8 cellular contexts compared by ENCODE assay signal in genomic region chr19:33796164-33797100, GRCh38. TPM values are rescaled to one million over a fixed set of nuclear protein-coding genes. Genes with fewer than 3 reads are reported as not detected.
DNase-seq lines count a peak whose midpoint lies in the region; ATAC-seq and TF ChIP-seq lines count a peak whose summit lies in the region.

Gene KCTD15 (plus strand): TSS chr19:33796870. CDS start chr19:33800455, 3,585 bp downstream.

- peak within 1 kb of the TSS; percentile 95 for H3K14ac ChIP-seq in neuronal stem cell (ENCODE audit: low read length)

- H3K27me3 Mint-ChIP-seq in activated naive CD4-positive, alpha-beta T cell treated with anti-CD3 and anti-CD28 coated beads, Interleukin-2, amount 10 ng/mL, durations not matched to agents 7 days and 5 days, result peaks cover 88% of the 10 kb centered on the region

- no peaks in the 10 kb centered on the region for H3K36me3 Mint-ChIP-seq in activated naive CD4-positive, alpha-beta T cell treated with anti-CD3 and anti-CD28 coated beads, Interleukin-2, amount 10 ng/mL, durations not matched to agents 7 days and 5 days

- H2AFZ ChIP-seq in neuronal stem cell (ENCODE audit: low read length), result peak within 1 kb of the TSS; percentile 91

- WGBS in gastroesophageal sphincter (ENCODE audit: low coverage in 1 of 2), 2 donors, result 0% methylated on average over 12 of the region's 125 CpGs; no CpG with 5 or more reads in 1 of the 2 donors
- no CpG with 5 or more reads among the region's 125 CpGs for WGBS in neuronal stem cell (ENCODE audit: extremely low coverage in 2 of 2, insufficient read length in 2 of 2, insufficient replicate concordance in 1 of 2), 2 donors

- CTCF ChIA-PET in activated naive CD4-positive, alpha-beta T cell treated with anti-CD3 and anti-CD28 coated beads, Interleukin-2, amount 10 ng/mL, durations not matched to agents 7 days and 5 days (lab: Charles Lee), result interaction anchor here (1.2 to 2.3 kb wide), 2 partner anchors 23 to 300 kb away, joined by 3 to 6 read pairs; no protein-coding TSS in a partner anchor

- H2BK15ac ChIP-seq in neuronal stem cell (ENCODE audit: low read length), result peak within 1 kb of the TSS; percentile 91

- TF ChIP-seq EP300 in gastroesophageal sphincter (IDR thresholded peaks at IDR 0.05), result no peak

- no peak for TF ChIP-seq CTCF in gastroesophageal sphincter (IDR thresholded peaks at IDR 0.05)

- H3K27ac Mint-ChIP-seq in activated naive CD4-positive, alpha-beta T cell treated with anti-CD3 and anti-CD28 coated beads, Interleukin-2, amount 10 ng/mL, durations not matched to agents 7 days and 5 days, result peak within 1 kb of the TSS; percentile 33

- peak within 1 kb of the TSS; percentile 93 for H3K23ac ChIP-seq in neuronal stem cell (ENCODE audit: low read depth, low read length, poor library complexity)

- no peak for TF ChIP-seq POLR2A in gastroesophageal sphincter (IDR thresholded peaks at IDR 0.05)

- peaks cover 4% of the 10 kb centered on the region for H3K4me1 Mint-ChIP-seq in activated naive CD4-positive, alpha-beta T cell treated with anti-CD3 and anti-CD28 coated beads, Interleukin-2, amount 10 ng/mL, durations not matched to agents 7 days and 5 days

- peak within 1 kb of the TSS; percentile 99 for H3K18ac ChIP-seq in neuronal stem cell (ENCODE audit: low read length)

- peak; percentile 68 for DNase-seq in GM03348 (ENCODE audit: low spot score)
- DNase-seq in NCI-H1105 treated with DMSO at 0.1 percent for 48 hours (lab: John Stamatoyannopoulos, UW), result peak; percentile 33
- peak; percentile 43 for DNase-seq in activated naive CD4-positive, alpha-beta T cell treated with anti-CD3 and anti-CD28 coated beads, Interleukin-2, amount 10 ng/mL, durations not matched to agents 7 days and 5 days
- peak; percentile 61 for DNase-seq in neuronal stem cell (ENCODE audit: low spot score)
- no peak for DNase-seq in NK-92 treated with Interleukin-12 subunit alpha and Interleukin-12 subunit beta, amount 100 ng/mL, for 24 hours (lab: John Stamatoyannopoulos, UW)

- peaks cover 5% of the 10 kb centered on the region for H3K79me1 ChIP-seq in neuronal stem cell (ENCODE audit: low read depth, low read length)

- peak; percentile 26 for ATAC-seq in gastroesophageal sphincter
- no peak for ATAC-seq in GM18519 (IDR thresholded peaks at IDR 0.05; ENCODE audit: low FRiP score, unreplicated experiment)
- ATAC-seq in GM21526 (IDR thresholded peaks at IDR 0.05; ENCODE audit: low FRiP score, unreplicated experiment), result no peak

- peak within 1 kb of the TSS; percentile 98 for H2BK5ac ChIP-seq in neuronal stem cell (ENCODE audit: low read length)

- no peak within 1 kb of the TSS for H4K8ac ChIP-seq in neuronal stem cell (ENCODE audit: low read depth, low read length)

- H3K9me3 ChIP-seq in gastroesophageal sphincter, result no peaks in the 10 kb centered on the region
- peaks cover 0 to 2% of the 10 kb centered on the region in 2 donors for H3K9me3 ChIP-seq in neuronal stem cell (replicated peaks in 1 of 2; ENCODE audit: control insufficient read depth in 2 of 2, insufficient read depth in 1 of 2, low read depth in 1 of 2, low read length in 2 of 2)

- no peaks in the 10 kb centered on the region for H3K9me3 Mint-ChIP-seq in activated naive CD4-positive, alpha-beta T cell treated with anti-CD3 and anti-CD28 coated beads, Interleukin-2, amount 10 ng/mL, durations not matched to agents 7 days and 5 days

- H3K4me2 ChIP-seq in neuronal stem cell (ENCODE audit: insufficient read depth, low read length, poor library complexity, severe bottlenecking), result peak within 1 kb of the TSS; percentile 96

- peak within 1 kb of the TSS; percentile 95 for H3K9ac ChIP-seq in neuronal stem cell (ENCODE audit: low read depth, low read length, poor library complexity)

- peak within 1 kb of the TSS; percentile 78 to 82 for H3K4me3 ChIP-seq in gastroesophageal sphincter
- H3K4me3 ChIP-seq in neuronal stem cell (ENCODE audit: low read length in 2 of 2), result peak within 1 kb of the TSS; percentile 72 to 92

- H3K36me3 ChIP-seq in gastroesophageal sphincter, result peaks cover 0 to 14% of the 10 kb centered on the region in 2 donors
- H3K36me3 ChIP-seq in neuronal stem cell (replicated peaks in 1 of 2; ENCODE audit: control insufficient read depth in 2 of 2, insufficient read depth in 2 of 2, low read length in 2 of 2), result peaks cover 11 to 30% of the 10 kb centered on the region in 2 donors

- H3K4me1 ChIP-seq in gastroesophageal sphincter (peaks cover 0 to 62% (median 10%) of the 10 kb centered on the region in 3 donors), neuronal stem cell (ENCODE audit: control insufficient read depth in 2 of 2, insufficient read depth in 1 of 2, low read depth in 1 of 2, low read length in 2 of 2) (peaks cover 10 to 15% of the 10 kb centered on the region in 2 donors)

- peak within 1 kb of the TSS; percentile 67 for H3K4ac ChIP-seq in neuronal stem cell (ENCODE audit: low read length)

- H3K27ac ChIP-seq in gastroesophageal sphincter (peak within 1 kb of the TSS; percentile 95 to 96 (median 96)), neuronal stem cell (replicated peaks; ENCODE audit: low read length) (peak within 1 kb of the TSS; percentile 97)

- peak within 1 kb of the TSS; percentile 77 for H2AK5ac ChIP-seq in neuronal stem cell (ENCODE audit: low read depth, low read length)

- H3K27me3 ChIP-seq in gastroesophageal sphincter (peaks cover under 1% of the 10 kb centered on the region), neuronal stem cell (ENCODE audit: control insufficient read depth in 3 of 3, insufficient read depth in 3 of 3, low read depth in 1 of 3, low read length in 3 of 3) (peaks cover 0 to 3% (median 0%) of the 10 kb centered on the region in 3 experiments)

- H2BK12ac ChIP-seq in neuronal stem cell (ENCODE audit: low read length), result peak within 1 kb of the TSS; percentile 65

- peak within 1 kb of the TSS; percentile 82 for H2BK120ac ChIP-seq in neuronal stem cell (ENCODE audit: low read depth, low read length)

- no peak within 1 kb of the TSS for H4K91ac ChIP-seq in neuronal stem cell (ENCODE audit: low read depth, low read length, poor library complexity)

- H3K4me3 Mint-ChIP-seq in activated naive CD4-positive, alpha-beta T cell treated with anti-CD3 and anti-CD28 coated beads, Interleukin-2, amount 10 ng/mL, durations not matched to agents 7 days and 5 days, result peak within 1 kb of the TSS; percentile 72

RNA-seq across cellular contexts. Expression of gene KCTD15, which starts in this region (rescaled TPM):
- 100 to 1,000 TPM in 1 of 4 donors, 10 to 100 TPM in 3; 62.3 to 148 (median 84.3) TPM for total RNA-seq in gastroesophageal sphincter
- 20.7 TPM for polyA plus RNA-seq in neuronal stem cell (2013, experiment 1 of 2)
- polyA plus RNA-seq in neuronal stem cell (2013, experiment 2 of 2), result 20.9 TPM
